ENCODE assay signal across 21 cellular contexts in genomic region chr15:50339717-50340116, GRCh38.
"Had no signal": no experiment of that assay in that cellular context is flagged by ENCODE, and none has a peak within 500 bp of the region (broad histone marks: within the 10 kb centered on the region; RNA-seq: fewer than 3 reads in every experiment).

No MANE protein-coding gene starts in this region.

- H3K27me3 Mint-ChIP-seq: naive thymus-derived CD4-positive, alpha-beta T cell; stimulated activated memory B cell treated with anti-CD40 and anti-IgM and Interleukin-4, amounts not matched to agents 10 μg/mL and 1 μg/mL and 100 μg/mL, for 72 hours; stimulated activated naive CD8-positive, alpha-beta T cell treated with anti-CD3 and anti-CD28 coated beads, Interleukin-15, amount 100 ng/mL, for 72 hours had no signal

- H3K27me3 ChIP-seq: colonic mucosa, foreskin keratinocyte, right lobe of liver, testis, tibial nerve, upper lobe of right lung had no signal

- H3K4me1 ChIP-seq: colonic mucosa, foreskin keratinocyte, psoas muscle, testis, tibial nerve, upper lobe of right lung had no signal

- H3K4me3 Mint-ChIP-seq: endodermal cell; naive thymus-derived CD4-positive, alpha-beta T cell; nephron progenitor cell; stimulated activated memory B cell treated with anti-CD40 and anti-IgM and Interleukin-4, amounts not matched to agents 10 μg/mL and 1 μg/mL and 100 μg/mL, for 72 hours; stimulated activated naive CD8-positive, alpha-beta T cell treated with anti-CD3 and anti-CD28 coated beads, Interleukin-15, amount 100 ng/mL, for 72 hours had no signal

- DNase-seq: colonic mucosa; effector CD4-positive, alpha-beta T cell; endodermal cell; foreskin keratinocyte; left colon; left ventricle myocardium superior; mesendoderm; naive thymus-derived CD4-positive, alpha-beta T cell; nephron progenitor cell; psoas muscle; retina; right lobe of liver; stimulated activated CD4-positive, alpha-beta T cell treated with anti-CD3 and anti-CD28 coated beads, Interleukin-15, amount 100 ng/mL, for 24 hours; stimulated activated CD4-positive, alpha-beta T cell treated with anti-CD3 and anti-CD28 coated beads, Interleukin-1b, Interleukin-23, amount 100 ng/mL, for 48 hours; stimulated activated CD4-positive, alpha-beta T cell treated with anti-CD3 and anti-CD28 coated beads, Interleukin-4, amount 100 ng/mL, for 24 hours; stimulated activated naive CD8-positive, alpha-beta T cell treated with anti-CD3 and anti-CD28 coated beads, Interleukin-15, amount 100 ng/mL, for 72 hours; testis; upper lobe of right lung had no signal

- FAIRE-seq: endothelial cell of umbilical vein had no signal

- H3K9me3 ChIP-seq: colonic mucosa, psoas muscle, right lobe of liver, testis, tibial nerve, upper lobe of right lung had no signal

- H3K27ac Mint-ChIP-seq: endodermal cell; naive thymus-derived CD4-positive, alpha-beta T cell; stimulated activated naive CD8-positive, alpha-beta T cell treated with anti-CD3 and anti-CD28 coated beads, Interleukin-15, amount 100 ng/mL, for 72 hours had no signal

- H3K4me3 ChIP-seq: colonic mucosa, psoas muscle, right lobe of liver, testis, tibial nerve, upper lobe of right lung had no signal

- H3K9me3 Mint-ChIP-seq: endodermal cell; naive thymus-derived CD4-positive, alpha-beta T cell; stimulated activated naive CD8-positive, alpha-beta T cell treated with anti-CD3 and anti-CD28 coated beads, Interleukin-15, amount 100 ng/mL, for 72 hours had no signal

- H3K36me3 ChIP-seq: colonic mucosa, right lobe of liver, upper lobe of right lung had no signal

- H3K27ac ChIP-seq: colonic mucosa, foreskin keratinocyte, psoas muscle, right lobe of liver, testis, tibial nerve, upper lobe of right lung had no signal

- H3K4me1 Mint-ChIP-seq: nephron progenitor cell had no signal

- ATAC-seq: foreskin keratinocyte; left colon; left ventricle myocardium superior; psoas muscle; right lobe of liver; stimulated activated memory B cell treated with anti-CD40 and anti-IgM and Interleukin-4, amounts not matched to agents 10 μg/mL and 1 μg/mL and 100 μg/mL, for 72 hours; stimulated activated naive CD8-positive, alpha-beta T cell treated with anti-CD3 and anti-CD28 coated beads, Interleukin-15, amount 100 ng/mL, for 72 hours had no signal
